Comparison of ENCODE assay signal across 3 cellular contexts in the genomic region with DNA sequence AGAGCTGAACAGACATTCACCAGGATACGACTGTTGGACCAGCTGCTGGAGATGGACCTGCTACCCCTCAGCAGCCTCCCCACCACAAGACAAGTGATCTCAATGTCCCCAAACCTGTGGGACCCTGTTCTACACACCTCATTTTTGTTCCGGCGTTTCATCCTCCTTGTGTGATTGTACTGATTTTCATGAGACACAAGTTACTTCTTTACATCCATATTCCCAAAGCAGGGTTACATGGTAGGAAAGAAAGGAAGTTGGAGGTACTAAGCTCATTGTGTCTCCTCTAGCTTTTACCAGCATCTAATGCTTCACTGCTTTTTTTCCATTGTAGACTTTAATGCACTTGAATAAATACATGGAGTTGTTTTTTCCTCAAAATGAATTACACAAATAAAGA.
TF ChIP-seq lines count a peak whose summit lies in the region.

No MANE protein-coding gene starts in this region.

TF ChIP-seq in SK-N-SH, 30 proteins besides CTCF, POLR2A, EP300 and RAD21:
- no peak for TF ChIP-seq GATA2 (CRISPR knock-in tag; IDR thresholded peaks at IDR 0.05)
- TF ChIP-seq, protein P1, sequence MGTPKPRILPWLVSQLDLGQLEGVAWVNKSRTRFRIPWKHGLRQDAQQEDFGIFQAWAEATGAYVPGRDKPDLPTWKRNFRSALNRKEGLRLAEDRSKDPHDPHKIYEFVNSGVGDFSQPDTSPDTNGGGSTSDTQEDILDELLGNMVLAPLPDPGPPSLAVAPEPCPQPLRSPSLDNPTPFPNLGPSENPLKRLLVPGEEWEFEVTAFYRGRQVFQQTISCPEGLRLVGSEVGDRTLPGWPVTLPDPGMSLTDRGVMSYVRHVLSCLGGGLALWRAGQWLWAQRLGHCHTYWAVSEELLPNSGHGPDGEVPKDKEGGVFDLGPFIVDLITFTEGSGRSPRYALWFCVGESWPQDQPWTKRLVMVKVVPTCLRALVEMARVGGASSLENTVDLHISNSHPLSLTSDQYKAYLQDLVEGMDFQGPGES (IDR thresholded peaks at IDR 0.05; ENCODE audit: low read depth, low read length): no peak
- no peak for TF ChIP-seq CHD2 (IDR thresholded peaks at IDR 0.05; ENCODE audit: low read length, partially characterized antibody)

TF ChIP-seq in SK-N-SH treated with all-trans-retinoic acid at 6 μM for 48 hours, 23 proteins besides CTCF, POLR2A, EP300 and RAD21:
- TF ChIP-seq ARNTL (CRISPR knock-in tag; IDR thresholded peaks at IDR 0.05; ENCODE audit: borderline replicate concordance, low read depth) (no peak), ZNF8 (CRISPR knock-in tag; IDR thresholded peaks at IDR 0.05) (no peak), PPARA (CRISPR knock-in tag; IDR thresholded peaks at IDR 0.05; ENCODE audit: borderline replicate concordance) (no peak), SNAI2 (CRISPR knock-in tag; IDR thresholded peaks at IDR 0.05) (no peak), TCF4 (CRISPR knock-in tag; IDR thresholded peaks at IDR 0.05; ENCODE audit: borderline replicate concordance) (no peak)
- TF ChIP-seq, protein P2, sequence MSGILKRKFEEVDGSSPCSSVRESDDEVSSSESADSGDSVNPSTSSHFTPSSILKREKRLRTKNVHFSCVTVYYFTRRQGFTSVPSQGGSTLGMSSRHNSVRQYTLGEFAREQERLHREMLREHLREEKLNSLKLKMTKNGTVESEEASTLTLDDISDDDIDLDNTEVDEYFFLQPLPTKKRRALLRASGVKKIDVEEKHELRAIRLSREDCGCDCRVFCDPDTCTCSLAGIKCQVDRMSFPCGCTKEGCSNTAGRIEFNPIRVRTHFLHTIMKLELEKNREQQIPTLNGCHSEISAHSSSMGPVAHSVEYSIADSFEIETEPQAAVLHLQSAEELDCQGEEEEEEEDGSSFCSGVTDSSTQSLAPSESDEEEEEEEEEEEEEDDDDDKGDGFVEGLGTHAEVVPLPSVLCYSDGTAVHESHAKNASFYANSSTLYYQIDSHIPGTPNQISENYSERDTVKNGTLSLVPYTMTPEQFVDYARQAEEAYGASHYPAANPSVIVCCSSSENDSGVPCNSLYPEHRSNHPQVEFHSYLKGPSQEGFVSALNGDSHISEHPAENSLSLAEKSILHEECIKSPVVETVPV (CRISPR knock-in tag; IDR thresholded peaks at IDR 0.05): no peak
- TF ChIP-seq, protein P3, sequence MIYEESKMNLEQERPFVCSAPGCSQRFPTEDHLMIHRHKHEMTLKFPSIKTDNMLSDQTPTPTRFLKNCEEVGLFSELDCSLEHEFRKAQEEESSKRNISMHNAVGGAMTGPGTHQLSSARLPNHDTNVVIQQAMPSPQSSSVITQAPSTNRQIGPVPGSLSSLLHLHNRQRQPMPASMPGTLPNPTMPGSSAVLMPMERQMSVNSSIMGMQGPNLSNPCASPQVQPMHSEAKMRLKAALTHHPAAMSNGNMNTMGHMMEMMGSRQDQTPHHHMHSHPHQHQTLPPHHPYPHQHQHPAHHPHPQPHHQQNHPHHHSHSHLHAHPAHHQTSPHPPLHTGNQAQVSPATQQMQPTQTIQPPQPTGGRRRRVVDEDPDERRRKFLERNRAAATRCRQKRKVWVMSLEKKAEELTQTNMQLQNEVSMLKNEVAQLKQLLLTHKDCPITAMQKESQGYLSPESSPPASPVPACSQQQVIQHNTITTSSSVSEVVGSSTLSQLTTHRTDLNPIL (CRISPR knock-in tag; IDR thresholded peaks at IDR 0.05; ENCODE audit: low read depth): no peak

TF ChIP-seq in HepG2, 621 proteins besides CTCF, POLR2A, EP300 and RAD21:
- no peak for TF ChIP-seq ZNF598 (CRISPR knock-in tag; IDR thresholded peaks at IDR 0.05; ENCODE audit: borderline replicate concordance)
- no peak for TF ChIP-seq HOXA5 (CRISPR knock-in tag; IDR thresholded peaks at IDR 0.05)
- TF ChIP-seq SRY (CRISPR knock-in tag; IDR thresholded peaks at IDR 0.05): no peak
- no peak for TF ChIP-seq ZNF496 (CRISPR knock-in tag; IDR thresholded peaks at IDR 0.05; ENCODE audit: insufficient replicate concordance)
- TF ChIP-seq EEA1 (CRISPR knock-in tag; IDR thresholded peaks at IDR 0.05; ENCODE audit: borderline replicate concordance): no peak
- no peak for TF ChIP-seq CCDC6 (CRISPR knock-in tag; IDR thresholded peaks at IDR 0.05)
- TF ChIP-seq, protein P4, sequence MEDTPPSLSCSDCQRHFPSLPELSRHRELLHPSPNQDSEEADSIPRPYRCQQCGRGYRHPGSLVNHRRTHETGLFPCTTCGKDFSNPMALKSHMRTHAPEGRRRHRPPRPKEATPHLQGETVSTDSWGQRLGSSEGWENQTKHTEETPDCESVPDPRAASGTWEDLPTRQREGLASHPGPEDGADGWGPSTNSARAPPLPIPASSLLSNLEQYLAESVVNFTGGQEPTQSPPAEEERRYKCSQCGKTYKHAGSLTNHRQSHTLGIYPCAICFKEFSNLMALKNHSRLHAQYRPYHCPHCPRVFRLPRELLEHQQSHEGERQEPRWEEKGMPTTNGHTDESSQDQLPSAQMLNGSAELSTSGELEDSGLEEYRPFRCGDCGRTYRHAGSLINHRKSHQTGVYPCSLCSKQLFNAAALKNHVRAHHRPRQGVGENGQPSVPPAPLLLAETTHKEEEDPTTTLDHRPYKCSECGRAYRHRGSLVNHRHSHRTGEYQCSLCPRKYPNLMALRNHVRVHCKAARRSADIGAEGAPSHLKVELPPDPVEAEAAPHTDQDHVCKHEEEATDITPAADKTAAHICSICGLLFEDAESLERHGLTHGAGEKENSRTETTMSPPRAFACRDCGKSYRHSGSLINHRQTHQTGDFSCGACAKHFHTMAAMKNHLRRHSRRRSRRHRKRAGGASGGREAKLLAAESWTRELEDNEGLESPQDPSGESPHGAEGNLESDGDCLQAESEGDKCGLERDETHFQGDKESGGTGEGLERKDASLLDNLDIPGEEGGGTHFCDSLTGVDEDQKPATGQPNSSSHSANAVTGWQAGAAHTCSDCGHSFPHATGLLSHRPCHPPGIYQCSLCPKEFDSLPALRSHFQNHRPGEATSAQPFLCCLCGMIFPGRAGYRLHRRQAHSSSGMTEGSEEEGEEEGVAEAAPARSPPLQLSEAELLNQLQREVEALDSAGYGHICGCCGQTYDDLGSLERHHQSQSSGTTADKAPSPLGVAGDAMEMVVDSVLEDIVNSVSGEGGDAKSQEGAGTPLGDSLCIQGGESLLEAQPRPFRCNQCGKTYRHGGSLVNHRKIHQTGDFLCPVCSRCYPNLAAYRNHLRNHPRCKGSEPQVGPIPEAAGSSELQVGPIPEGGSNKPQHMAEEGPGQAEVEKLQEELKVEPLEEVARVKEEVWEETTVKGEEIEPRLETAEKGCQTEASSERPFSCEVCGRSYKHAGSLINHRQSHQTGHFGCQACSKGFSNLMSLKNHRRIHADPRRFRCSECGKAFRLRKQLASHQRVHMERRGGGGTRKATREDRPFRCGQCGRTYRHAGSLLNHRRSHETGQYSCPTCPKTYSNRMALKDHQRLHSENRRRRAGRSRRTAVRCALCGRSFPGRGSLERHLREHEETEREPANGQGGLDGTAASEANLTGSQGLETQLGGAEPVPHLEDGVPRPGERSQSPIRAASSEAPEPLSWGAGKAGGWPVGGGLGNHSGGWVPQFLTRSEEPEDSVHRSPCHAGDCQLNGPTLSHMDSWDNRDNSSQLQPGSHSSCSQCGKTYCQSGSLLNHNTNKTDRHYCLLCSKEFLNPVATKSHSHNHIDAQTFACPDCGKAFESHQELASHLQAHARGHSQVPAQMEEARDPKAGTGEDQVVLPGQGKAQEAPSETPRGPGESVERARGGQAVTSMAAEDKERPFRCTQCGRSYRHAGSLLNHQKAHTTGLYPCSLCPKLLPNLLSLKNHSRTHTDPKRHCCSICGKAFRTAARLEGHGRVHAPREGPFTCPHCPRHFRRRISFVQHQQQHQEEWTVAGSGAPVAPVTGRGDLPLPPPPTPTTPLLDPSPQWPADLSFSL (CRISPR knock-in tag; IDR thresholded peaks at IDR 0.05): no peak
- TF ChIP-seq CENPX (CRISPR knock-in tag; IDR thresholded peaks at IDR 0.05): no peak
- no peak for TF ChIP-seq CBX2 (IDR thresholded peaks at IDR 0.05; ENCODE audit: low read depth, low read length)
- TF ChIP-seq CBX2 (CRISPR knock-in tag; IDR thresholded peaks at IDR 0.05; ENCODE audit: low read depth): no peak
- TF ChIP-seq ZNF124 (CRISPR knock-in tag; IDR thresholded peaks at IDR 0.05): no peak
- no peak for TF ChIP-seq ELF4 (CRISPR knock-in tag; IDR thresholded peaks at IDR 0.05; ENCODE audit: borderline replicate concordance)
- TF ChIP-seq ZNF766 (CRISPR knock-in tag; IDR thresholded peaks at IDR 0.05; ENCODE audit: borderline replicate concordance): no peak
- TF ChIP-seq DMAP1 (CRISPR knock-in tag; IDR thresholded peaks at IDR 0.05): no peak
- TF ChIP-seq IKZF1 (IDR thresholded peaks at IDR 0.05): no peak
- TF ChIP-seq, protein P5, sequence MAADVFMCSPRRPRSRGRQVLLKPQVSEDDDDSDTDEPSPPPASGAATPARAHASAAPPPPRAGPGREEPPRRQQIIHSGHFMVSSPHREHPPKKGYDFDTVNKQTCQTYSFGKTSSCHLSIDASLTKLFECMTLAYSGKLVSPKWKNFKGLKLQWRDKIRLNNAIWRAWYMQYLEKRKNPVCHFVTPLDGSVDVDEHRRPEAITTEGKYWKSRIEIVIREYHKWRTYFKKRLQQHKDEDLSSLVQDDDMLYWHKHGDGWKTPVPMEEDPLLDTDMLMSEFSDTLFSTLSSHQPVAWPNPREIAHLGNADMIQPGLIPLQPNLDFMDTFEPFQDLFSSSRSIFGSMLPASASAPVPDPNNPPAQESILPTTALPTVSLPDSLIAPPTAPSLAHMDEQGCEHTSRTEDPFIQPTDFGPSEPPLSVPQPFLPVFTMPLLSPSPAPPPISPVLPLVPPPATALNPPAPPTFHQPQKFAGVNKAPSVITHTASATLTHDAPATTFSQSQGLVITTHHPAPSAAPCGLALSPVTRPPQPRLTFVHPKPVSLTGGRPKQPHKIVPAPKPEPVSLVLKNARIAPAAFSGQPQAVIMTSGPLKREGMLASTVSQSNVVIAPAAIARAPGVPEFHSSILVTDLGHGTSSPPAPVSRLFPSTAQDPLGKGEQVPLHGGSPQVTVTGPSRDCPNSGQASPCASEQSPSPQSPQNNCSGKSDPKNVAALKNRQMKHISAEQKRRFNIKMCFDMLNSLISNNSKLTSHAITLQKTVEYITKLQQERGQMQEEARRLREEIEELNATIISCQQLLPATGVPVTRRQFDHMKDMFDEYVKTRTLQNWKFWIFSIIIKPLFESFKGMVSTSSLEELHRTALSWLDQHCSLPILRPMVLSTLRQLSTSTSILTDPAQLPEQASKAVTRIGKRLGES (CRISPR knock-in tag; IDR thresholded peaks at IDR 0.05; ENCODE audit: borderline replicate concordance): no peak
- TF ChIP-seq MEF2D (CRISPR knock-in tag; IDR thresholded peaks at IDR 0.05): no peak
